In genomic region chr19:54010474-54010873, GRCh38 we compare ENCODE assay signal across 4 cellular contexts.
TF ChIP-seq lines count a peak whose summit lies in the region.

No MANE protein-coding gene starts in this region.

TF ChIP-seq in A549, 52 proteins besides CTCF, POLR2A, EP300 and RAD21:
- TF ChIP-seq CHD2 (IDR thresholded peaks at IDR 0.05; ENCODE audit: low read length, partially characterized antibody) (no peak), HMGXB4 (CRISPR knock-in tag; IDR thresholded peaks at IDR 0.05; ENCODE audit: borderline replicate concordance) (peak; percentile 38; the same call in 1 of the 2 replicates), HOXA7 (CRISPR knock-in tag; IDR thresholded peaks at IDR 0.05) (no peak), HEYL (CRISPR knock-in tag; IDR thresholded peaks at IDR 0.05) (no peak)

TF ChIP-seq in HEK293, 187 proteins besides CTCF, POLR2A, EP300 and RAD21:
- TF ChIP-seq OVOL3 (tag by site-specific recombination; IDR thresholded peaks at IDR 0.05) (no peak), ZNF121 (tag by site-specific recombination; IDR thresholded peaks at IDR 0.05) (peak; percentile 72)

TF ChIP-seq in WTC11, 78 proteins besides CTCF, POLR2A, EP300 and RAD21:
- TF ChIP-seq AFF4 (CRISPR knock-in tag; IDR thresholded peaks at IDR 0.05; ENCODE audit: borderline replicate concordance) (no peak), ZNF121 (CRISPR knock-in tag; IDR thresholded peaks at IDR 0.05) (peak; percentile 76)

TF ChIP-seq in H1, 55 proteins besides CTCF, POLR2A, EP300 and RAD21:
- no peak for TF ChIP-seq SUZ12 (IDR thresholded peaks at IDR 0.05; ENCODE audit: low read length)
TF ChIP-seq in H1: peak in this region for 0.
